ENCODE assay signal across 10 cellular contexts in genomic region chr2:230128943-230129342, GRCh38.
A peak's percentile ranks its signal among the peaks of the same experiment; 100 is the strongest.
DNase-seq lines count a peak whose midpoint lies in the region; ATAC-seq and TF ChIP-seq lines count a peak whose summit lies in the region.
"Had no signal": no experiment of that assay in that cellular context is flagged by ENCODE, and none has a peak within 500 bp of the region (broad histone marks: within the 10 kb centered on the region; RNA-seq: fewer than 3 reads in every experiment).

No MANE protein-coding gene starts in this region.

- no peak overlapping the region for H2AFZ ChIP-seq in Karpas-422 (ENCODE audit: low read length)

- no peaks in the 10 kb centered on the region for H3K9me3 Mint-ChIP-seq in stimulated activated naive B cell treated with anti-CD40 and anti-IgM and Interleukin-4, amounts not matched to agents 10 μg/mL and 1 μg/mL and 100 μg/mL, for 72 hours

- H3K27me3 ChIP-seq in Karpas-422 (ENCODE audit: low read length), result no peaks in the 10 kb centered on the region
- no peaks in the 10 kb centered on the region for H3K27me3 ChIP-seq in colonic mucosa
- H3K27me3 ChIP-seq in upper lobe of right lung, result no peaks in the 10 kb centered on the region
- no peaks in the 10 kb centered on the region for H3K27me3 ChIP-seq in brain microvascular endothelial cell (replicated peaks)

- peaks cover 11 to 29% of the 10 kb centered on the region in 2 donors for H3K4me1 Mint-ChIP-seq in stimulated activated naive B cell treated with anti-CD40 and anti-IgM and Interleukin-4, amounts not matched to agents 10 μg/mL and 1 μg/mL and 100 μg/mL, for 72 hours

- peaks cover 0 to 3% of the 10 kb centered on the region in 2 donors for H3K27me3 Mint-ChIP-seq in stimulated activated naive B cell treated with anti-CD40 and anti-IgM and Interleukin-4, amounts not matched to agents 10 μg/mL and 1 μg/mL and 100 μg/mL, for 72 hours

- in situ Hi-C loops in brain microvascular endothelial cell (cut with HindIII; ENCODE audit: low pct_ligation_motif_present, low sequenced_read_pairs), result no loop called here

- no peak for TF ChIP-seq CTCF in colonic mucosa (IDR thresholded peaks at IDR 0.05)
- no peak for TF ChIP-seq CTCF in mucosa of descending colon (IDR thresholded peaks at IDR 0.05)
- TF ChIP-seq CTCF in upper lobe of right lung (IDR thresholded peaks at IDR 0.05), result no peak
- no peak for TF ChIP-seq CTCF in brain microvascular endothelial cell (IDR thresholded peaks at IDR 0.05; ENCODE audit: low read depth, low read length, missing control alignments)

- peak; percentile 67 for ATAC-seq in mucosa of descending colon
- no peak for ATAC-seq in upper lobe of right lung
- ATAC-seq in GM19467 (IDR thresholded peaks at IDR 0.05; ENCODE audit: unreplicated experiment), result no peak
- ATAC-seq in stimulated activated naive B cell treated with anti-CD40 and anti-IgM and Interleukin-4, amounts not matched to agents 10 μg/mL and 1 μg/mL and 100 μg/mL, for 72 hours (replicated peaks), result no peak

- H3K4me2 ChIP-seq in Karpas-422 (ENCODE audit: low read depth, low read length, poor library complexity, severe bottlenecking), result no peak overlapping the region

- H3K4me3 Mint-ChIP-seq in stimulated activated naive B cell treated with anti-CD40 and anti-IgM and Interleukin-4, amounts not matched to agents 10 μg/mL and 1 μg/mL and 100 μg/mL, for 72 hours, result no peak overlapping the region

- H4K20me1 ChIP-seq in Karpas-422 (ENCODE audit: insufficient read depth, low read depth, low read length), result no peaks in the 10 kb centered on the region

- H3K9me3 ChIP-seq in Karpas-422 (ENCODE audit: low read length), result no peaks in the 10 kb centered on the region
- H3K9me3 ChIP-seq in colonic mucosa, result no peaks in the 10 kb centered on the region
- peaks cover 4% of the 10 kb centered on the region for H3K9me3 ChIP-seq in mucosa of descending colon
- no peaks in the 10 kb centered on the region for H3K9me3 ChIP-seq in upper lobe of right lung

- H3K36me3 ChIP-seq in Karpas-422 (ENCODE audit: insufficient read depth, low read length) (no peaks in the 10 kb centered on the region), colonic mucosa (no peaks in the 10 kb centered on the region), mucosa of descending colon (ENCODE audit: low read depth) (no peaks in the 10 kb centered on the region), upper lobe of right lung (no peaks in the 10 kb centered on the region), brain microvascular endothelial cell (replicated peaks) (no peaks in the 10 kb centered on the region)

- intact Hi-C loops in colonic mucosa (cut with DNase I), result no loop called here
- intact Hi-C loops in mucosa of descending colon (cut with DNase I, micrococcal nuclease), result no loop called here
- intact Hi-C loops in upper lobe of right lung (cut with DNase I), result no loop called here

- H3K4me3 ChIP-seq in Karpas-422 (ENCODE audit: low read length), result no peak overlapping the region
- no peak overlapping the region for H3K4me3 ChIP-seq in colonic mucosa
- no peak overlapping the region for H3K4me3 ChIP-seq in mucosa of descending colon
- no peak overlapping the region for H3K4me3 ChIP-seq in upper lobe of right lung
- H3K4me3 ChIP-seq in brain microvascular endothelial cell (ENCODE audit: low read depth, low read length), result no peak overlapping the region

- H3K9ac ChIP-seq in Karpas-422 (ENCODE audit: low read length), result no peak overlapping the region
- H3K9ac ChIP-seq in colonic mucosa (ENCODE audit: low read depth in 2 of 2, low read length in 2 of 2), result no peak overlapping the region

- no peak overlapping the region for H3K27ac ChIP-seq in Karpas-422 (ENCODE audit: low read length)
- peak overlapping the region; percentile 58 for H3K27ac ChIP-seq in colonic mucosa
- H3K27ac ChIP-seq in upper lobe of right lung, result peak overlapping the region; percentile 78
- no peak overlapping the region for H3K27ac ChIP-seq in brain microvascular endothelial cell

- H3K27ac Mint-ChIP-seq in stimulated activated naive B cell treated with anti-CD40 and anti-IgM and Interleukin-4, amounts not matched to agents 10 μg/mL and 1 μg/mL and 100 μg/mL, for 72 hours, result no peak overlapping the region

- DNase-seq in Karpas-422 (peak; percentile 19), colonic mucosa (peak; percentile 36), mucosa of descending colon (peak in 1 of 3 donors; percentile 41), upper lobe of right lung (no peak), brain microvascular endothelial cell (no peak)
- DNase-seq in stimulated activated naive B cell treated with anti-CD40 and anti-IgM and Interleukin-4, amounts not matched to agents 10 μg/mL and 1 μg/mL and 100 μg/mL, for 72 hours, result no peak
- DNase-seq: NCI-H1930, posterior cingulate gyrus, T1000 had no signal

- H3K4me1 ChIP-seq in Karpas-422 (ENCODE audit: low read length) (no peaks in the 10 kb centered on the region), colonic mucosa (no peaks in the 10 kb centered on the region), mucosa of descending colon (ENCODE audit: low read depth) (no peaks in the 10 kb centered on the region), upper lobe of right lung (peaks cover 6% of the 10 kb centered on the region)

- H3K79me2 ChIP-seq in Karpas-422 (ENCODE audit: low read length), result no peaks in the 10 kb centered on the region

- H3K36me3 Mint-ChIP-seq in stimulated activated naive B cell treated with anti-CD40 and anti-IgM and Interleukin-4, amounts not matched to agents 10 μg/mL and 1 μg/mL and 100 μg/mL, for 72 hours, result no peaks in the 10 kb centered on the region

- no peaks in the 10 kb centered on the region for H3K9me2 ChIP-seq in Karpas-422 (replicated peaks; ENCODE audit: insufficient read depth, low read length)

Comparison
In these comparisons a context has a peak if more than half of its experiments do, and no peak if none do; other contexts are left out.
1. DNase-seq: peak in Karpas-422 (single experiment) and colonic mucosa (single experiment); none in upper lobe of right lung (single experiment), brain microvascular endothelial cell (single experiment) and stimulated activated naive B cell treated with anti-CD40 and anti-IgM and Interleukin-4, amounts not matched to agents 10 μg/mL and 1 μg/mL and 100 μg/mL, for 72 hours (single experiment).
2. H3K27ac ChIP-seq: peak in colonic mucosa (single experiment) and upper lobe of right lung (single experiment); none in Karpas-422 (single experiment) and brain microvascular endothelial cell (single experiment).